In the genomic region with DNA sequence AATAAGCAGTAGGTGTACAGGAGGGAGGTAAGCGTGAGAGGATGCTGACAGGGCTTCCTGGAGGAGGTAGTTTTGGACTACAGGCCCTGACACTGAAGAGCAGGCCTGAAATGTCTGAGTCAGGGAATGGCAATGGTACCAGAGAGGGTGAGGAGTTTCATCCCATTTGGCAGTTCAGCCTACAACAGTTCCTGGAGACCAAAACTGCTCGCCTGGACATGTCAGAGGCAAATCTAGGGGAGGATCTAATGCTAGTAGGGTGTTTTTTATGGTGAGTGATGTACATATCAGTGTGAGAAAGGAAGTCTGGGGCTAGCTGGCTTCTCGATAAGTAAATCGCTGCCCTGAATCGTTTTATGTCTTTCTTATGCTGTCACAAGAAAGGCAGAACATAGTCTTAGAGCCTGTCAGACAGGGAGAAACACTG, we compare ENCODE assay signal across 14 cellular contexts. TPM values are rescaled to one million over a fixed set of nuclear protein-coding genes. Genes with fewer than 3 reads are reported as not detected.
DNase-seq lines count a peak whose midpoint lies in the region; ATAC-seq, FAIRE-seq and TF ChIP-seq lines count a peak whose summit lies in the region.
"Had no signal": no experiment of that assay in that cellular context is flagged by ENCODE, and none has a peak within 500 bp of the region (broad histone marks: within the 10 kb centered on the region; RNA-seq: fewer than 3 reads in every experiment).

No MANE protein-coding gene starts in this region.

- H3K27ac ChIP-seq in CD4-positive, CD25-positive, alpha-beta regulatory T cell (ENCODE audit: insufficient read depth, low read length, poor library complexity, severe bottlenecking): no peak overlapping the region
- no peak overlapping the region; the same call in 2 of the 3 replicates for H3K27ac ChIP-seq in K562 (ENCODE audit: extremely low read depth, low read depth, low read length)
- H3K27ac ChIP-seq: ovary, SJSA1, thoracic aorta had no signal

- H3K9me3 Mint-ChIP-seq in CD4-positive, CD25-positive, alpha-beta regulatory T cell: no peaks in the 10 kb centered on the region

- H3K4me2 ChIP-seq in K562 (ENCODE audit: insufficient read depth, low read length): no peak overlapping the region

- CTCF ChIA-PET in K562 (lab: Yijun Ruan, JAX; ENCODE audit: low intra/inter-chr PET ratio): no interaction called here

- no peaks in the 10 kb centered on the region for H3K36me3 ChIP-seq in CD4-positive, CD25-positive, alpha-beta regulatory T cell (ENCODE audit: control insufficient read depth, insufficient read depth, low read length)
- H3K36me3 ChIP-seq in K562 (ENCODE audit: control insufficient read depth, insufficient read depth, low read length) (no peaks in the 10 kb centered on the region), mucosa of stomach (ENCODE audit: control insufficient read depth, insufficient read depth, low read length) (no peaks in the 10 kb centered on the region)
- H3K36me3 ChIP-seq: ovary, SJSA1, thoracic aorta had no signal

- peaks cover 19% of the 10 kb centered on the region for H3K4me1 ChIP-seq in CD4-positive, CD25-positive, alpha-beta regulatory T cell (ENCODE audit: control insufficient read depth, insufficient read depth, low read length, poor library complexity, severe bottlenecking)
- H3K4me1 ChIP-seq in K562 (replicated peaks in 1 of 2; ENCODE audit: control insufficient read depth in 2 of 2, insufficient read depth in 2 of 2, low read length in 2 of 2) (peaks cover 5 to 6% of the 10 kb centered on the region in 2 experiments; a peak in 3 of 5 replicates), mucosa of stomach (ENCODE audit: control insufficient read depth, insufficient read depth, low read length) (peaks cover 28% of the 10 kb centered on the region)

- intact Hi-C loops in K562 (cut with micrococcal nuclease): no loop called here

- POLR2A ChIA-PET in K562 (lab: Yijun Ruan, JAX): no interaction called here

- WGBS in K562 (ENCODE audit: insufficient coverage, low coverage, missing lambda C conversion rate): 23% methylated on average over 5 of the region's 5 CpGs

- H3K27ac Mint-ChIP-seq in CD4-positive, CD25-positive, alpha-beta regulatory T cell: peak overlapping the region; percentile 70 to 77 (median 72)

- TF ChIP-seq RAD21 in K562 (CRISPR knock-in tag; conservative IDR thresholded peaks at IDR 0.05 in 1 of 2, IDR thresholded peaks at IDR 0.05 in 1 of 2): no peak

- DNase-seq in CD4-positive, CD25-positive, alpha-beta regulatory T cell: peak in 1 of 3 donors; percentile 54
- DNase-seq in OCI-M1 (lab: John Stamatoyannopoulos, UW): peak; percentile 58
- no peak for DNase-seq in K562 (ENCODE audit: extremely low read depth in 1 of 4, low spot score in 3 of 4)
- DNase-seq in NCI-H526 (lab: John Stamatoyannopoulos, UW): no peak
- DNase-seq in germinal center (ENCODE audit: low spot score): no peak
- DNase-seq in D341Med (ENCODE audit: low spot score): no peak
- DNase-seq: activated CD8-positive, alpha-beta memory T cell treated with anti-CD3 and anti-CD28 coated beads for 24 hours; ovary; stimulated activated CD4-positive, alpha-beta T cell treated with anti-CD3 and anti-CD28 coated beads, Interleukin-4, amount 100 ng/mL, for 4 hours had no signal

- no peak for TF ChIP-seq POLR2A in K562 (conservative IDR thresholded peaks at IDR 0.05)

- no peaks in the 10 kb centered on the region for H3K79me2 ChIP-seq in K562 (ENCODE audit: control insufficient read depth, insufficient read depth, low read length)

- H3K4me3 ChIP-seq in CD4-positive, CD25-positive, alpha-beta regulatory T cell (ENCODE audit: low read depth, low read length): peak overlapping the region; percentile 52
- H3K4me3 ChIP-seq in K562: no peak overlapping the region
- no peak overlapping the region for H3K4me3 ChIP-seq in mucosa of stomach (ENCODE audit: low read length)
- H3K4me3 ChIP-seq: ovary, SJSA1, thoracic aorta had no signal

- H3K9me3 ChIP-seq in CD4-positive, CD25-positive, alpha-beta regulatory T cell (ENCODE audit: control insufficient read depth in 2 of 2, low read length in 2 of 2): no peaks in the 10 kb centered on the region
- H3K9me3 ChIP-seq in K562 (replicated peaks; ENCODE audit: control insufficient read depth, insufficient read depth, low read depth, low read length) (no peaks in the 10 kb centered on the region), mucosa of stomach (ENCODE audit: control insufficient read depth, low read length) (no peaks in the 10 kb centered on the region)
- H3K9me3 ChIP-seq: ovary, SJSA1, thoracic aorta had no signal

- H3K27me3 ChIP-seq in CD4-positive, CD25-positive, alpha-beta regulatory T cell (ENCODE audit: control insufficient read depth, insufficient read depth, low read length): no peaks in the 10 kb centered on the region
- H3K27me3 ChIP-seq in K562 (ENCODE audit: control insufficient read depth in 2 of 2, insufficient read depth in 2 of 2, low read length in 2 of 2): no peaks in the 10 kb centered on the region
- H3K27me3 ChIP-seq in mucosa of stomach (ENCODE audit: control insufficient read depth, insufficient read depth, low read length): no peaks in the 10 kb centered on the region
- H3K27me3 ChIP-seq: ovary, SJSA1 had no signal

- no peaks in the 10 kb centered on the region for H3K36me3 Mint-ChIP-seq in CD4-positive, CD25-positive, alpha-beta regulatory T cell

- no peaks in the 10 kb centered on the region for H3K9me1 ChIP-seq in K562 (ENCODE audit: control insufficient read depth, insufficient read depth, low read length)

- H2AFZ ChIP-seq in K562 (ENCODE audit: low read depth, low read length): peak overlapping the region; percentile 15; the same call in 1 of the 2 replicates

- in situ Hi-C loops in K562 (cut with MboI): no loop called here

- ATAC-seq in CD4-positive, CD25-positive, alpha-beta regulatory T cell (ENCODE audit: low read depth in 2 of 2): peak; percentile 64 to 71
- no peak for ATAC-seq in K562
- ATAC-seq in GM18520 (IDR thresholded peaks at IDR 0.05; ENCODE audit: unreplicated experiment): no peak

- H3K4me1 Mint-ChIP-seq in CD4-positive, CD25-positive, alpha-beta regulatory T cell: peaks cover 20 to 30% (median 25%) of the 10 kb centered on the region in 4 donors

- no peak for TF ChIP-seq CTCF in K562 (IDR thresholded peaks at IDR 0.05 in 2 of 3, conservative IDR thresholded peaks at IDR 0.05 in 1 of 3; ENCODE audit: insufficient read depth in 2 of 3, low read depth in 1 of 3, low read length in 3 of 3)

- H4K20me1 ChIP-seq in K562 (replicated peaks; ENCODE audit: control insufficient read depth, insufficient read depth, low read length): no peaks in the 10 kb centered on the region

- BruUV-seq in K562 (replicated peaks; lab: Mats Ljungman, UMichigan): no TSS peak

- TF ChIP-seq EP300 in K562 (IDR thresholded peaks at IDR 0.05; ENCODE audit: low read length): no peak; the same call in 1 of the 2 replicates

- H3K9ac ChIP-seq in K562 (ENCODE audit: insufficient read depth in 1 of 2, low read depth in 2 of 2, low read length in 2 of 2) (no peak overlapping the region), mucosa of stomach (ENCODE audit: low read length) (peak overlapping the region; percentile 48)

- FAIRE-seq in K562 (lab: Jason Lieb, UNC): no peak

- no peaks in the 10 kb centered on the region for H3K27me3 Mint-ChIP-seq in CD4-positive, CD25-positive, alpha-beta regulatory T cell

- peak overlapping the region in 3 of 4 donors; percentile 2 to 15 (median 10) for H3K4me3 Mint-ChIP-seq in CD4-positive, CD25-positive, alpha-beta regulatory T cell

TF ChIP-seq in K562, 482 proteins besides CTCF, POLR2A, EP300 and RAD21 (continues in another document):
- TF ChIP-seq NUFIP1 (IDR thresholded peaks at IDR 0.05; ENCODE audit: partially characterized antibody): no peak
- TF ChIP-seq NR3C1 (CRISPR knock-in tag; IDR thresholded peaks at IDR 0.05): no peak
- 0 out of 2 replicates have a peak, but pooled peaks have one; percentile 16 for TF ChIP-seq CBFA2T3 (IDR thresholded peaks at IDR 0.05)
- no peak for TF ChIP-seq DACH1 (IDR thresholded peaks at IDR 0.05; ENCODE audit: partially characterized antibody)
- no peak for TF ChIP-seq ZC3H4 (CRISPR knock-in tag; IDR thresholded peaks at IDR 0.05; ENCODE audit: borderline replicate concordance)
- TF ChIP-seq CHD1 (IDR thresholded peaks at IDR 0.05; ENCODE audit: low read length): no peak
- no peak for TF ChIP-seq SMAD1 (IDR thresholded peaks at IDR 0.05; ENCODE audit: low read depth, low read length, partially characterized antibody)
- TF ChIP-seq ZNF717 (CRISPR knock-in tag; IDR thresholded peaks at IDR 0.05): no peak
- no peak for TF ChIP-seq YY1 (IDR thresholded peaks at IDR 0.05; ENCODE audit: borderline replicate concordance in 1 of 3, control insufficient read depth in 1 of 3, extremely low read depth in 1 of 3, insufficient read depth in 3 of 3, insufficient read length in 1 of 3, insufficient replicate concordance in 2 of 3, low read depth in 1 of 3, low read length in 2 of 3)
- peak; percentile 10 for TF ChIP-seq MEIS2 (IDR thresholded peaks at IDR 0.05; ENCODE audit: partially characterized antibody)
- TF ChIP-seq ZFP36 (IDR thresholded peaks at IDR 0.05; ENCODE audit: low read depth, low read length, partially characterized antibody): peak; percentile 34
- TF ChIP-seq KLF16 (IDR thresholded peaks at IDR 0.05): no peak

RNA-seq across cellular contexts. Expression of a gene that starts 13.8 kb away (rescaled TPM):
- total RNA-seq in CD4-positive, CD25-positive, alpha-beta regulatory T cell: 29.1 TPM
- 10 to 100 TPM; 57.0 to 93.4 (median 60.7) TPM for polyA plus RNA-seq in CD4-positive, CD25-positive, alpha-beta regulatory T cell
- not detected in 2 replicates for total RNA-seq in K562 (2011; cell fraction: chromatin; rRNA removed; ENCODE audit: low replicate concordance)
- 0.53 TPM in 1 of 2 replicates, not detected in the other for total RNA-seq in K562 (2011; cell fraction: nucleolus; rRNA removed)
- not detected in 2 replicates for total RNA-seq in K562 (2011; cell fraction: nucleoplasm; rRNA removed)
- total RNA-seq in K562 (2014; rRNA removed): 0.33 TPM in 1 of 2 replicates, not detected in the other
- total RNA-seq in K562 (2014; rRNA removed; fragmentation: Illumina TruSeq; extraction: Trizol): 0.33 and 0.35 TPM in 2 replicates
- 1.3 and 1.4 TPM in 2 replicates for total RNA-seq in K562 (2015; rRNA removed; fragmentation: Illumina TruSeq; extraction: Trizol)
- total RNA-seq in K562 (2021): 0.13 and 0.36 TPM in 2 replicates
- polyA plus RNA-seq in K562 (2011; rRNA removed): 0.05 and 0.07 TPM in 2 replicates
- polyA plus RNA-seq in K562 (2011; cell fraction: cytosol; rRNA removed): not detected in 2 replicates
- not detected in 2 replicates for polyA plus RNA-seq in K562 (2011; cell fraction: nucleus; rRNA removed)
- 1.7 and 3.8 TPM in 2 replicates for polyA plus RNA-seq in K562 (2012)
- 0.39 and 0.43 TPM in 2 replicates for polyA plus RNA-seq in K562 (2014; fragmentation: Illumina TruSeq; extraction: Trizol)
- under 1 TPM; 0.21 TPM for polyA plus RNA-seq in K562 (2014; fragmentation: Nextera tagmentation; extraction: Ambion mirVana)
- polyA plus RNA-seq in K562 (2014; rRNA removed): 0.19 and 0.52 TPM in 2 replicates
- polyA minus RNA-seq in K562 (2011; rRNA and poly(A)+ RNA removed): not detected in 2 replicates
- polyA minus RNA-seq in K562 (2011; cell fraction: cytosol; rRNA and poly(A)+ RNA removed): not detected in 2 replicates
- not detected in 2 replicates for polyA minus RNA-seq in K562 (2011; cell fraction: nucleus; rRNA and poly(A)+ RNA removed)
- polyA plus RNA-seq: BJ had no signal

Comparison
In these comparisons a context has a peak if more than half of its experiments do, and no peak if none do; other contexts are left out.
1. ATAC-seq: peak in CD4-positive, CD25-positive, alpha-beta regulatory T cell (2 of 2); none in K562 (single experiment) and GM18520 (single experiment).
2. RNA of a gene that starts 13.8 kb away (total RNA-seq): 29.1 TPM in CD4-positive, CD25-positive, alpha-beta regulatory T cell (single experiment); 0.13 to 1.4 TPM in K562; every median in the first group is over 10 times any median in the second.